Comparison of ENCODE assay signal across 8 cellular contexts in the genomic region with DNA sequence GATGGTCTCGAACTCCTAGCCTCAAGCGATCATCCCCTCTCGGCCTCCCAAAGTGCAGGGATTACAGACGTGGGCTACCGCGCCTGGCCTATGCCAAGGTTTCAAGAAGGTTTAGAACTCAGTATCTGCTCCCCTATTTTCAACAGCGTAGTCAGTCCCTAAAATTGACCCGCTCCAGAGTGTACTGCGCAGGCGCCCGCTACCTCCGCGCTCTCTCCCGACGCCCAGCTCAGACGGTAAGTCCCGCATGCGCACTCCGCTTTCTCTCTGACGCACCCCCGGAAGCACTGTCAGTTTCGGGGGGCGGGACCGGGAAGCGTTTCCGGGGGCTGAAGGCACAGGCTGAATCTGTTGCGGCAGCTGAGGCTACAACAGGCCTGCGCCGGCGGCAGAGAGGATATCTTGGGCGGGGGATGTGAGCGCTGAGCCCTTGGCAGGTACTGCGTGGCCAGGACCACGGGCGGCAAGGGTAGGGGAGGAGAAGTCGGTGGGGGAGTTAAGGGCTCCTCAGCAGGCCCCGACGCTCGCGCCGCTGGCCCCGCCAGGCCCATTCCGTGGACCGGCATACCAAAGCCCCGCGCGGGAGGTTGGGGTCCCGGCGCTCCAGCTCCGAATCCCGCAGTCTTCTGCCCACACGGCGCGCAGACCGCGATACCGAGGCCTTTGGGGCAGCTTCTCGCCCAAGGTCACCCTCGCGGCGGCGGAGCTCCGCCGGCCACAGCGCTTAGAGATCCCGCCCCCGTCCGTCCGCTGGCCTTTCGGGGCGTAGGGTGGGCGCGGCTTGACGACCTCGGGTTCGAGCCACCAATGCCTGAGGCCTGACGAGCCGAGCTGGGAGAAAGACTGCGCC. TPM values are rescaled to one million over a fixed set of nuclear protein-coding genes. Genes with fewer than 3 reads are reported as not detected.
DNase-seq lines count a peak whose midpoint lies in the region; ATAC-seq and TF ChIP-seq lines count a peak whose summit lies in the region.

TSS of gene ZBTB43 (plus strand) at position 345 of the 850 bp plus-strand sequence. CDS start 27,470 bp downstream, outside the sequence.

- H2AFZ ChIP-seq in MM.1S (ENCODE audit: low read length) = peak within 1 kb of the TSS; percentile 85

- H3K27me3 ChIP-seq in H7 (ENCODE audit: control insufficient read depth, insufficient read depth, low read length) (no peaks in the 10 kb centered on the region), MM.1S (replicated peaks; ENCODE audit: insufficient read depth, low read length) (no peaks in the 10 kb centered on the region)

- peaks cover 7% of the 10 kb centered on the region for H3K36me3 Mint-ChIP-seq in natural killer cell treated with Interleukin-12 subunit alpha and Interleukin-12 subunit beta and Interleukin-15 and Interleukin-18, amount 100 ng/mL, for 72 hours

- TF ChIP-seq CTCF in MM.1S (IDR thresholded peaks at IDR 0.05; ENCODE audit: low read length) (no peak), fibroblast of pulmonary artery (IDR thresholded peaks at IDR 0.05; ENCODE audit: low read length, missing control alignments) (no peak)

- H3K36me3 ChIP-seq in H7 (replicated peaks; ENCODE audit: control insufficient read depth, insufficient read depth, low read length) (no peaks in the 10 kb centered on the region), MM.1S (replicated peaks; ENCODE audit: insufficient read depth, low read length) (peaks cover 3% of the 10 kb centered on the region; the same call in 1 of the 2 replicates)

- H3F3A ChIP-seq in MM.1S (ENCODE audit: insufficient read depth, low read length) = peaks cover 15% of the 10 kb centered on the region

- H3K4me2 ChIP-seq in MM.1S (ENCODE audit: low read depth, low read length) = peak within 1 kb of the TSS; percentile 82

- peak within 1 kb of the TSS; percentile 98 for H3K4me3 ChIP-seq in H7 (ENCODE audit: insufficient read depth, low read depth, low read length)
- peak within 1 kb of the TSS; percentile 88 for H3K4me3 ChIP-seq in MM.1S (ENCODE audit: low read length)
- peak within 1 kb of the TSS; percentile 87 for H3K4me3 ChIP-seq in fibroblast of pulmonary artery (replicated peaks; ENCODE audit: low read depth, low read length)

- peak within 1 kb of the TSS; percentile 98 for H3K4me3 Mint-ChIP-seq in natural killer cell treated with Interleukin-12 subunit alpha and Interleukin-12 subunit beta and Interleukin-15 and Interleukin-18, amount 100 ng/mL, for 72 hours

- no peaks in the 10 kb centered on the region for H3K9me3 Mint-ChIP-seq in natural killer cell treated with Interleukin-12 subunit alpha and Interleukin-12 subunit beta and Interleukin-15 and Interleukin-18, amount 100 ng/mL, for 72 hours

- peaks cover 50% of the 10 kb centered on the region for H3K79me2 ChIP-seq in MM.1S (ENCODE audit: low read length)

- H3K4me1 ChIP-seq in MM.1S (ENCODE audit: low read length) = peaks cover 9% of the 10 kb centered on the region; the same call in 1 of the 2 replicates

- H3K9me2 ChIP-seq in MM.1S (replicated peaks; ENCODE audit: insufficient read depth, low read length) = no peaks in the 10 kb centered on the region

- H3K27ac Mint-ChIP-seq in natural killer cell treated with Interleukin-12 subunit alpha and Interleukin-12 subunit beta and Interleukin-15 and Interleukin-18, amount 100 ng/mL, for 72 hours = peak within 1 kb of the TSS; percentile 95 to 96

- H3K9me3 ChIP-seq in MM.1S (replicated peaks; ENCODE audit: insufficient read depth, low read length) = no peaks in the 10 kb centered on the region

- H3K4me1 Mint-ChIP-seq in natural killer cell treated with Interleukin-12 subunit alpha and Interleukin-12 subunit beta and Interleukin-15 and Interleukin-18, amount 100 ng/mL, for 72 hours (ENCODE audit: low read depth in 2 of 2) = peaks cover 27 to 40% of the 10 kb centered on the region in 2 donors

- no peaks in the 10 kb centered on the region for H4K20me1 ChIP-seq in MM.1S (ENCODE audit: insufficient read depth, low read length)

- no peaks in the 10 kb centered on the region for H3K27me3 Mint-ChIP-seq in natural killer cell treated with Interleukin-12 subunit alpha and Interleukin-12 subunit beta and Interleukin-15 and Interleukin-18, amount 100 ng/mL, for 72 hours

- peak within 1 kb of the TSS; percentile 90 for H3K27ac ChIP-seq in MM.1S (ENCODE audit: low read length)

- H3K9ac ChIP-seq in MM.1S (ENCODE audit: low read length) = peak within 1 kb of the TSS; percentile 92

- DNase-seq in ELF-1 (ENCODE audit: low read depth, low spot score) (peak; percentile 97), H7 (peak; percentile 96), MM.1S (peak; percentile 98), SHP77 treated with DMSO at 0.1 percent for 48 hours (lab: John Stamatoyannopoulos, UW) (peak; percentile 81), fibroblast of pulmonary artery (ENCODE audit: low read depth) (peak; percentile 97)
- peak; percentile 97 for DNase-seq in activated effector memory CD4-positive, alpha-beta T cell treated with Interleukin-2 at 50 U/mL for 16 hours
- peak; percentile 98 for DNase-seq in natural killer cell treated with Interleukin-12 subunit alpha and Interleukin-12 subunit beta and Interleukin-15 and Interleukin-18, amount 100 ng/mL, for 72 hours (ENCODE audit: low spot score)
- peak; percentile 96 for DNase-seq in stimulated activated naive CD4-positive, alpha-beta T cell treated with Interleukin-2 at 50 U/mL for 16 hours (lab: John Stamatoyannopoulos, UW)

- peak; percentile 87 to 91 for ATAC-seq in natural killer cell treated with Interleukin-12 subunit alpha and Interleukin-12 subunit beta and Interleukin-15 and Interleukin-18, amount 100 ng/mL, for 72 hours

RNA-seq across cellular contexts. Expression of gene ZBTB43, which starts in this region (rescaled TPM):
- total RNA-seq in H7 (2014; rRNA removed; shearing (Covaris generic)) = 7.2 and 7.6 TPM in 2 replicates
- total RNA-seq in natural killer cell treated with Interleukin-12 subunit alpha and Interleukin-12 subunit beta and Interleukin-15 and Interleukin-18, amount 100 ng/mL, for 72 hours = 10 to 100 TPM; 25.0 to 42.1 TPM

Comparison
In these comparisons a context has a peak if more than half of its experiments do, and no peak if none do; other contexts are left out.
1. Peak in every context shown above with its lines: DNase-seq, ATAC-seq, H3K4me3 ChIP-seq and H3K27ac ChIP-seq.